9 cellular contexts compared by ENCODE assay signal in genomic region chr3:72960812-72961518, GRCh38. TPM values are rescaled to one million over a fixed set of nuclear protein-coding genes. Genes with fewer than 3 reads are reported as not detected.
A peak's percentile ranks its signal among the peaks of the same experiment; 100 is the strongest.
DNase-seq lines count a peak whose midpoint lies in the region; ATAC-seq and TF ChIP-seq lines count a peak whose summit lies in the region.
"Had no signal": no experiment of that assay in that cellular context is flagged by ENCODE, and none has a peak within 500 bp of the region (broad histone marks: within the 10 kb centered on the region; RNA-seq: fewer than 3 reads in every experiment).

No MANE protein-coding gene starts in this region.

- no peak overlapping the region for H3K4ac ChIP-seq in IMR-90 (ENCODE audit: low read depth, low read length)

- H2BK5ac ChIP-seq in IMR-90 (ENCODE audit: low read depth, low read length, poor library complexity, severe bottlenecking) = no peak overlapping the region

- ATAC-seq in IMR-90 (ENCODE audit: low read depth) (peak; percentile 77), HG02678 (IDR thresholded peaks at IDR 0.05; ENCODE audit: unreplicated experiment) (no peak), HG03045 (IDR thresholded peaks at IDR 0.05; ENCODE audit: unreplicated experiment) (no peak)

- BruUV-seq in IMR-90 (replicated peaks; lab: Mats Ljungman, UMichigan) (no TSS peak), Caco-2 (replicated peaks; lab: Mats Ljungman, UMichigan) (no TSS peak)

- H3K9me1 ChIP-seq in IMR-90 (ENCODE audit: insufficient read depth, low read length) = 0 out of 2 replicates have a peak, but pooled peaks cover 4% of the 10 kb centered on the region

- intact Hi-C loops in CD4-positive, alpha-beta memory T cell (cut with micrococcal nuclease) = no loop called here
- intact Hi-C loops in IMR-90 (cut with micrococcal nuclease) = no loop called here
- intact Hi-C loops in Caco-2 (cut with micrococcal nuclease; ENCODE audit: unreplicated experiment) = no loop called here

- no peaks in the 10 kb centered on the region for H3K27me3 ChIP-seq in CD4-positive, alpha-beta memory T cell (ENCODE audit: insufficient read depth, low read length)
- H3K27me3 ChIP-seq in IMR-90 (ENCODE audit: control insufficient read depth, insufficient read depth, low read length) (no peaks in the 10 kb centered on the region), endodermal cell (ENCODE audit: control insufficient read depth, insufficient read depth, low read length, poor library complexity, severe bottlenecking) (no peaks in the 10 kb centered on the region), Caco-2 (replicated peaks; ENCODE audit: control insufficient read depth, insufficient read depth, low read length) (no peaks in the 10 kb centered on the region)

- H3K4me2 ChIP-seq in IMR-90 (ENCODE audit: low read depth, low read length) = no peak overlapping the region

- H3K56ac ChIP-seq in IMR-90 (ENCODE audit: extremely low read depth, insufficient read depth, low read length) = no peak overlapping the region

- in situ Hi-C loops in IMR-90 (cut with MboI; ENCODE audit: low sequenced_read_pairs) = no loop called here

- no peaks in the 10 kb centered on the region for H3K9me3 Mint-ChIP-seq in CD4-positive, alpha-beta memory T cell
- H3K9me3 Mint-ChIP-seq in endodermal cell (no peaks in the 10 kb centered on the region), Caco-2 (ENCODE audit: unreplicated experiment) (no peaks in the 10 kb centered on the region)

- TF ChIP-seq RAD21 in IMR-90 (IDR thresholded peaks at IDR 0.05; ENCODE audit: low read length) = no peak

- no peak overlapping the region for H2BK15ac ChIP-seq in IMR-90 (ENCODE audit: low read depth, low read length)

- H3K27ac ChIP-seq in CD4-positive, alpha-beta memory T cell (ENCODE audit: low read depth, low read length) = no peak overlapping the region
- H3K27ac ChIP-seq in IMR-90 (ENCODE audit: insufficient read depth, low read length) (no peak overlapping the region), endodermal cell (ENCODE audit: low read depth, low read length) (no peak overlapping the region), RWPE1 (no peak overlapping the region)
- H3K27ac ChIP-seq: epithelial cell of prostate had no signal

- no peak overlapping the region for H2BK20ac ChIP-seq in IMR-90 (ENCODE audit: low read depth, low read length)

- H3K9me3 ChIP-seq in CD4-positive, alpha-beta memory T cell (ENCODE audit: control insufficient read depth in 1 of 2, low read length in 2 of 2) = no peaks in the 10 kb centered on the region
- no peaks in the 10 kb centered on the region for H3K9me3 ChIP-seq in IMR-90 (ENCODE audit: control insufficient read depth, insufficient read depth, low read length)
- H3K9me3 ChIP-seq in endodermal cell (ENCODE audit: control insufficient read depth, low read length) = no peaks in the 10 kb centered on the region
- no peaks in the 10 kb centered on the region for H3K9me3 ChIP-seq in Caco-2

- POLR2A ChIA-PET in CD4-positive, alpha-beta memory T cell (lab: Charles Lee; ENCODE audit: partially characterized antibody) = interaction anchor here (0.6 kb wide), 1 partner anchor 66 kb away, joined by 3 read pairs; no protein-coding TSS in a partner anchor
- POLR2A ChIA-PET in IMR-90 (lab: Charles Lee; ENCODE audit: unreplicated experiment) = no interaction called here
- POLR2A ChIA-PET in RWPE1 (lab: Yijun Ruan, JAX; ENCODE audit: low non-redundant PET) = no interaction called here
- POLR2A ChIA-PET in Caco-2 (lab: Charles Lee) = no interaction called here

- H2AK5ac ChIP-seq in IMR-90 (ENCODE audit: low read depth, low read length) = no peak overlapping the region

- H4K91ac ChIP-seq in IMR-90 (ENCODE audit: insufficient read depth, low read depth, low read length) = no peak overlapping the region

- H4K5ac ChIP-seq in IMR-90 (ENCODE audit: low read depth, low read length) = no peak overlapping the region

- H4K8ac ChIP-seq in IMR-90 (ENCODE audit: low read depth in 2 of 2, low read length in 2 of 2) = no peak overlapping the region

- H3K79me1 ChIP-seq in IMR-90 (ENCODE audit: low read depth in 1 of 2, low read length in 2 of 2) = no peaks in the 10 kb centered on the region

- H4K20me1 ChIP-seq in IMR-90 (ENCODE audit: insufficient read depth, low read length) = no peaks in the 10 kb centered on the region

- no peak overlapping the region for H3K18ac ChIP-seq in IMR-90 (ENCODE audit: low read depth, low read length)

- peak overlapping the region in 6 of 7 donors; percentile 31 to 94 (median 74) for H3K27ac Mint-ChIP-seq in CD4-positive, alpha-beta memory T cell
- peak overlapping the region; percentile 77 for H3K27ac Mint-ChIP-seq in endodermal cell
- H3K27ac Mint-ChIP-seq in Caco-2 (ENCODE audit: unreplicated experiment) = no peak overlapping the region

- H3K4me1 Mint-ChIP-seq in CD4-positive, alpha-beta memory T cell = peaks cover 33 to 43% (median 38%) of the 10 kb centered on the region in 4 donors
- H3K4me1 Mint-ChIP-seq in endodermal cell (peaks cover 42% of the 10 kb centered on the region), Caco-2 (ENCODE audit: low read depth, unreplicated experiment) (no peaks in the 10 kb centered on the region)

- no peak for TF ChIP-seq POLR2A in IMR-90 (IDR thresholded peaks at IDR 0.05; ENCODE audit: low read depth, low read length)

- no peak overlapping the region for H3K4me3 ChIP-seq in CD4-positive, alpha-beta memory T cell (ENCODE audit: low read length in 2 of 2)
- H3K4me3 ChIP-seq in IMR-90 (ENCODE audit: insufficient read depth, low read depth, low read length) (no peak overlapping the region), endodermal cell (ENCODE audit: low read length) (no peak overlapping the region), Caco-2 (ENCODE audit: low read depth, low read length) (no peak overlapping the region)

- H3K27me3 Mint-ChIP-seq in CD4-positive, alpha-beta memory T cell = no peaks in the 10 kb centered on the region
- H3K27me3 Mint-ChIP-seq in endodermal cell (ENCODE audit: insufficient read depth) = peaks cover 1% of the 10 kb centered on the region
- H3K27me3 Mint-ChIP-seq in Caco-2 (ENCODE audit: insufficient read depth, unreplicated experiment) = no peaks in the 10 kb centered on the region

- no peak overlapping the region for H2AK9ac ChIP-seq in IMR-90 (replicated peaks; ENCODE audit: low read depth, low read length, poor library complexity)

- H3K23ac ChIP-seq in IMR-90 (ENCODE audit: low read depth, low read length) = no peak overlapping the region

- DNase-seq in CD4-positive, alpha-beta memory T cell = peak in 2 of 5 donors; percentile 14 to 39
- DNase-seq in IMR-90 (peak; percentile 74), endodermal cell (no peak), mucosa of gallbladder (ENCODE audit: low spot score) (peak; percentile 26), RWPE1 (ENCODE audit: low spot score) (no peak), Caco-2 (no peak)

- peak overlapping the region in 4 of 8 donors; percentile 1 to 12 (median 6) for H3K4me3 Mint-ChIP-seq in CD4-positive, alpha-beta memory T cell
- H3K4me3 Mint-ChIP-seq in endodermal cell (no peak overlapping the region), Caco-2 (ENCODE audit: unreplicated experiment) (no peak overlapping the region)

- H2BK120ac ChIP-seq in IMR-90 (ENCODE audit: low read depth, low read length) = no peak overlapping the region

- no peak overlapping the region for H3K14ac ChIP-seq in IMR-90 (replicated peaks; ENCODE audit: low read depth, low read length)

- dilution Hi-C loops in IMR-90 (cut with HindIII; ENCODE audit: low sequenced_read_pairs, unreplicated experiment) = no loop called here

- no peak for TF ChIP-seq CTCF in IMR-90 (conservative IDR thresholded peaks at IDR 0.05; ENCODE audit: low read depth, low read length)
- no peak for TF ChIP-seq CTCF in endodermal cell (conservative IDR thresholded peaks at IDR 0.05)
- no peak for TF ChIP-seq CTCF in RWPE1 (conservative IDR thresholded peaks at IDR 0.05; ENCODE audit: low read depth)
- TF ChIP-seq CTCF in Caco-2 (IDR thresholded peaks at IDR 0.05; ENCODE audit: insufficient read depth in 1 of 2, low read depth in 1 of 2, low read length in 1 of 2, severe bottlenecking in 1 of 2, unreplicated experiment in 1 of 2) = no peak

- WGBS in IMR-90 (ENCODE audit: extremely low coverage in 2 of 2, insufficient read length in 1 of 2), 2 experiments = 33% methylated on average over 1 of the region's 7 CpGs; no CpG with 5 or more reads in 1 of the 2 experiments
- 87 to 88% methylated on average over 7 of the region's 7 CpGs for WGBS in endodermal cell (ENCODE audit: insufficient coverage in 1 of 2, insufficient read length in 1 of 2), 2 experiments

- H3K36me3 ChIP-seq in CD4-positive, alpha-beta memory T cell (ENCODE audit: insufficient read depth, low read length) = no peaks in the 10 kb centered on the region
- H3K36me3 ChIP-seq in IMR-90 (ENCODE audit: control insufficient read depth, insufficient read depth, low read length) (peaks cover 3% of the 10 kb centered on the region; the same call in 1 of the 2 replicates), endodermal cell (ENCODE audit: control insufficient read depth, insufficient read depth, low read length) (no peaks in the 10 kb centered on the region), Caco-2 (ENCODE audit: control insufficient read depth, insufficient read depth, low read length) (0 out of 2 replicates have a peak, but pooled peaks cover 1% of the 10 kb centered on the region)

- H3K9ac ChIP-seq in IMR-90 (ENCODE audit: low read depth, low read length) (no peak overlapping the region), endodermal cell (ENCODE audit: extremely low read depth, low read length, poor library complexity, severe bottlenecking) (no peak overlapping the region)

- H3K36me3 Mint-ChIP-seq in CD4-positive, alpha-beta memory T cell = no peaks in the 10 kb centered on the region
- no peaks in the 10 kb centered on the region for H3K36me3 Mint-ChIP-seq in endodermal cell (ENCODE audit: low read depth)
- H3K36me3 Mint-ChIP-seq in Caco-2 (ENCODE audit: insufficient read depth, unreplicated experiment) = peaks cover 4% of the 10 kb centered on the region

- CTCF ChIA-PET in CD4-positive, alpha-beta memory T cell (lab: Charles Lee; ENCODE audit: partially characterized antibody) = interaction anchor here (1.1 kb wide), 1 partner anchor 15 kb away, joined by 3 read pairs; no protein-coding TSS in a partner anchor
- CTCF ChIA-PET in IMR-90 (lab: Yijun Ruan, JAX) = no interaction called here
- CTCF ChIA-PET in RWPE1 (lab: Yijun Ruan, JAX) = no interaction called here
- CTCF ChIA-PET in Caco-2 (lab: Charles Lee) = interaction anchor here (0.5 kb wide), 1 partner anchor 37 kb away, joined by 3 read pairs; no protein-coding TSS in a partner anchor

- no peak overlapping the region for H2AFZ ChIP-seq in IMR-90 (replicated peaks; ENCODE audit: low read length, poor library complexity)

- peaks cover 37% of the 10 kb centered on the region for H3K4me1 ChIP-seq in CD4-positive, alpha-beta memory T cell (ENCODE audit: insufficient read depth, low read length)
- H3K4me1 ChIP-seq in IMR-90 (ENCODE audit: control insufficient read depth, insufficient read depth, low read length) (no peaks in the 10 kb centered on the region), endodermal cell (ENCODE audit: control insufficient read depth, insufficient read depth, low read length) (peaks cover 12% of the 10 kb centered on the region), Caco-2 (peaks cover 23% of the 10 kb centered on the region)

RNA-seq across cellular contexts. Expression of gene PPP4R2, which starts 35.6 kb away (rescaled TPM):
- 10 to 100 TPM; 71.8 to 77.0 TPM for total RNA-seq in CD4-positive, alpha-beta memory T cell
- 10 to 100 TPM; 30.7 to 37.2 TPM for polyA plus RNA-seq in CD4-positive, alpha-beta memory T cell
- total RNA-seq in IMR-90 (2012; rRNA removed) (31.4 and 60.0 TPM in 2 replicates), endodermal cell (100 to 1,000 TPM; 133 to 157 TPM), mucosa of gallbladder (69.1 TPM), Caco-2 (2022) (91.3 and 93.6 TPM in 2 replicates)
- 11.9 and 13.5 TPM in 2 replicates for polyA plus RNA-seq in IMR-90 (2012; rRNA removed)
- polyA plus RNA-seq in IMR-90 (2012; cell fraction: cytosol; rRNA removed) = 0.88 and 1.7 TPM in 2 replicates
- polyA plus RNA-seq in IMR-90 (2012; cell fraction: nucleus; rRNA removed; ENCODE audit: low replicate concordance) = 0.77 and 14.4 TPM in 2 replicates
- polyA plus RNA-seq in endodermal cell (2013, experiment 1 of 2) = 76.2 TPM
- 85.4 TPM for polyA plus RNA-seq in endodermal cell (2013, experiment 2 of 2)

Comparison
In these comparisons a context has a peak if more than half of its experiments do, and no peak if none do; other contexts are left out.
1. DNase-seq: peak in IMR-90 (single experiment) and mucosa of gallbladder (single experiment); none in endodermal cell (single experiment), RWPE1 (single experiment) and Caco-2 (0 of 2).
2. CTCF ChIA-PET loops: an anchor here in CD4-positive, alpha-beta memory T cell (1.1 kb wide) and Caco-2 (0.5 kb wide); none called in IMR-90 and RWPE1.